19 cellular contexts compared by ENCODE assay signal in the genomic region with DNA sequence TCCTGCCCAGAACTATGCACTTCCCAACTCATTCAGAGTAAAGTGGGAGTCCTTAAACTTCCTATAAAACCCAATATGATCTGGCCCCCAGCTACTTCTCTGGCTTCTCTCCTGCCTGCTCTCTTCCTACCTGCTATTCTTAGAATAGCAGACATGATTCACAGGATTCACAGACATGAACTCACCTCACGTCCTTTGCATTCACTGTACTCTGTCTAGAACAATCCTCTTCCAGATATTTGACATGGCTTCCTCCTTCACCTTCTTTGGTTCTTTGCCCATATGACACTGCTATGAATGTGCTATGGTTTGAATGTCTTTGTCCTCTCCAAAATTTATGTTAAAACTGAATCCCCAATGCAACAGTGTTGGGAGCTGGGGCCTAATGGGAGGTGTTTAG.
"Had no signal": no experiment of that assay in that cellular context is flagged by ENCODE, and none has a peak within 500 bp of the region (broad histone marks: within the 10 kb centered on the region; RNA-seq: fewer than 3 reads in every experiment).

No MANE protein-coding gene starts in this region.

- H3K9ac ChIP-seq: KMS-11, SK-N-SH had no signal

- H3K4me2 ChIP-seq: KMS-11, SK-N-SH had no signal

- H3K27ac ChIP-seq: KMS-11 had no signal

- H3K9me3 ChIP-seq: SK-N-SH had no signal

- DNase-seq: Kasumi-1, MM.1S, NCI-H1092 treated with DMSO at 0.1 percent for 48 hours, NCI-H1436, NCI-H187, NCI-H2029, NCI-H2081 treated with DMSO at 0.1 percent for 48 hours, NCI-H2171, NCI-H226, NCI-H446, NCI-H510A, NCI-H524 treated with DMSO at 0.1 percent for 48 hours, NCI-H69, NCI-H774, RPMI8226, SHP77, SK-N-SH had no signal

- FAIRE-seq: RCC 7860 had no signal
